In genomic region chr19:12610540-12611360, GRCh38 we compare ENCODE assay signal across 1 cellular context.
TF ChIP-seq lines count a peak whose summit lies in the region.

TSS of gene ZNF490 (minus strand) at chr19:12610813. CDS start at chr19:12610680, 133 bp downstream.
TSS of gene ZNF791 (plus strand) at chr19:12610920. CDS start at chr19:12611080, 160 bp downstream.

TF ChIP-seq in HepG2, 621 proteins besides CTCF, POLR2A, EP300 and RAD21 (continued from another document and continues in another):
- TF ChIP-seq ZBTB49 (CRISPR knock-in tag; IDR thresholded peaks at IDR 0.05; ENCODE audit: borderline replicate concordance) (no peak), ZNF790 (CRISPR knock-in tag; IDR thresholded peaks at IDR 0.05; ENCODE audit: borderline replicate concordance) (no peak), SP5 (CRISPR knock-in tag; IDR thresholded peaks at IDR 0.05; ENCODE audit: borderline replicate concordance, low read depth) (no peak; the same call in 1 of the 2 replicates), ZC3H13 (CRISPR knock-in tag; IDR thresholded peaks at IDR 0.05) (no peak), ARNTL (CRISPR knock-in tag; IDR thresholded peaks at IDR 0.05) (peak; percentile 60; the same call in 1 of the 2 replicates), SP140L (CRISPR knock-in tag; IDR thresholded peaks at IDR 0.05; ENCODE audit: borderline replicate concordance) (0 out of 2 replicates have a peak, but pooled peaks have one; percentile 41), SNRNP70 (IDR thresholded peaks at IDR 0.05; ENCODE audit: low read depth, low read length) (no peak), TBP (CRISPR knock-in tag; IDR thresholded peaks at IDR 0.05) (no peak), ZBTB1 (CRISPR knock-in tag; IDR thresholded peaks at IDR 0.05; ENCODE audit: borderline replicate concordance) (no peak), WIZ (CRISPR knock-in tag; IDR thresholded peaks at IDR 0.05) (peak; percentile 79; the same call in 1 of the 2 replicates), MEIS2 (CRISPR knock-in tag; IDR thresholded peaks at IDR 0.05) (0 out of 2 replicates have a peak, but pooled peaks have one; percentile 34), TOE1 (CRISPR knock-in tag; IDR thresholded peaks at IDR 0.05) (no peak), ZNF598 (CRISPR knock-in tag; IDR thresholded peaks at IDR 0.05; ENCODE audit: borderline replicate concordance) (peak; percentile 62; the same call in 1 of the 2 replicates), THYN1 (CRISPR knock-in tag; IDR thresholded peaks at IDR 0.05; ENCODE audit: borderline replicate concordance, low read depth) (no peak), NCOA2 (CRISPR knock-in tag; IDR thresholded peaks at IDR 0.05) (peak; percentile 57; the same call in 1 of the 2 replicates), ZBTB46 (CRISPR knock-in tag; IDR thresholded peaks at IDR 0.05; ENCODE audit: borderline replicate concordance) (no peak), CSRNP2 (CRISPR knock-in tag; conservative IDR thresholded peaks at IDR 0.05; ENCODE audit: low read depth) (peak; percentile 70; the same call in 1 of the 2 replicates), ZSCAN30 (CRISPR knock-in tag; IDR thresholded peaks at IDR 0.05) (no peak), CBX1 (IDR thresholded peaks at IDR 0.05; ENCODE audit: low read depth) (peak; percentile 78), ZNF142 (CRISPR knock-in tag; IDR thresholded peaks at IDR 0.05) (no peak), ZBTB39 (CRISPR knock-in tag; IDR thresholded peaks at IDR 0.05) (no peak), ZNF460 (CRISPR knock-in tag; IDR thresholded peaks at IDR 0.05; ENCODE audit: borderline replicate concordance) (no peak; the same call in 1 of the 2 replicates), ZNF451 (CRISPR knock-in tag; IDR thresholded peaks at IDR 0.05) (0 out of 2 replicates have a peak, but pooled peaks have one; percentile 33), XBP1 (CRISPR knock-in tag; IDR thresholded peaks at IDR 0.05) (no peak), ZBTB20 (CRISPR knock-in tag; IDR thresholded peaks at IDR 0.05; ENCODE audit: borderline replicate concordance, low read depth) (peak; percentile 20; the same call in 1 of the 2 replicates), PAXIP1 (CRISPR knock-in tag; conservative IDR thresholded peaks at IDR 0.05) (peak; percentile 19; the same call in 1 of the 2 replicates), HMGXB3 (CRISPR knock-in tag; IDR thresholded peaks at IDR 0.05; ENCODE audit: borderline replicate concordance) (peak; percentile 83; the same call in 1 of the 2 replicates), NR2F2 (IDR thresholded peaks at IDR 0.05; ENCODE audit: borderline replicate concordance, low read depth) (no peak; the same call in 1 of the 2 replicates), ZNF800 (CRISPR knock-in tag; IDR thresholded peaks at IDR 0.05) (no peak)
